9 cellular contexts compared by ENCODE assay signal in the genomic region with DNA sequence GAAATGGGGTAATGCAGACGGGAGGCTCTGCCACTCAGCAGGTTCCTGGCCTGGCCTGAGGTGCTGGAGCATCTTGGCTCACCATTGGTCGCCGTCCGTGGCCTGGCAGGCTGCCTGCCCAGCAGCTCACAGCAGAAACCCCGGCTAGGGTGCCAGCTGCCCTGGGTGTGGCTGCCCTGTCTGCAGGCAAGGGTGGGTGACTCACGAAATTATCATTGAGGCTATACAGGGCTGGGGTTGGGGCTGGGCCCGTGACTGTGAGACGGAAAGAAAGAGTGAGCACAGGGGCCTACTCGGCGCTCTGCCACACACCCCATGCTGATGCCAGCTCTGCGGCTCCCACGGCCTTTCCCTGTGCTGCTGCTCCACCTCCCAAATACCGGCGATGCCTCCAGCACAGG. TPM values are rescaled to one million over a fixed set of nuclear protein-coding genes. Genes with fewer than 3 reads are reported as not detected.
DNase-seq lines count a peak whose midpoint lies in the region; ATAC-seq and TF ChIP-seq lines count a peak whose summit lies in the region.
"Had no signal": no experiment of that assay in that cellular context is flagged by ENCODE, and none has a peak within 500 bp of the region (broad histone marks: within the 10 kb centered on the region; RNA-seq: fewer than 3 reads in every experiment).

No MANE protein-coding gene starts in this region.

- H3K9me3 Mint-ChIP-seq in CD14-positive monocyte, result peaks cover 0 to 4% (median 0%) of the 10 kb centered on the region in 7 donors
- H3K9me3 Mint-ChIP-seq: central memory CD8-positive, alpha-beta T cell had no signal

- no peaks in the 10 kb centered on the region for H3K9me3 ChIP-seq in BLaER1 treated with 17β-estradiol and CSF1 and Interleukin-3, amounts not matched to agents 10 nM and 100 nM (replicated peaks in 1 of 11)
- no peaks in the 10 kb centered on the region for H3K9me3 ChIP-seq in T-helper 17 cell (ENCODE audit: control insufficient read depth, low read length, poor library complexity, severe bottlenecking)

- H3K36me3 Mint-ChIP-seq in T-helper 17 cell (ENCODE audit: low read depth) (no peaks in the 10 kb centered on the region), CD14-positive monocyte (no peaks in the 10 kb centered on the region)

- no peak overlapping the region for H3K9ac ChIP-seq in BLaER1 treated with 17β-estradiol and CSF1 and Interleukin-3, amounts not matched to agents 10 nM and 100 nM

- ATAC-seq in T-helper 17 cell, result no peak

- TF ChIP-seq CTCF in CD14-positive monocyte (IDR thresholded peaks at IDR 0.05), result no peak

- no peak overlapping the region for H3K4me3 ChIP-seq in BLaER1 treated with 17β-estradiol and CSF1 and Interleukin-3, amounts not matched to agents 10 nM and 100 nM

- H3K4me2 ChIP-seq in BLaER1 treated with 17β-estradiol and CSF1 and Interleukin-3, amounts not matched to agents 10 nM and 100 nM, result peak overlapping the region in 9 of 11 experiments; percentile 10 to 69 (median 20); a peak in 11 of 22 replicates

- H3K36me3 ChIP-seq in BLaER1 treated with 17β-estradiol and CSF1 and Interleukin-3, amounts not matched to agents 10 nM and 100 nM, result no peaks in the 10 kb centered on the region

- H3K27me3 Mint-ChIP-seq in T-helper 17 cell (peaks cover 49% of the 10 kb centered on the region), CD14-positive monocyte (ENCODE audit: low read depth in 3 of 3) (peaks cover 7 to 18% (median 15%) of the 10 kb centered on the region in 3 donors)

- DNase-seq in NCI-H1105 (lab: John Stamatoyannopoulos, UW) (peak; percentile 61), cerebellum (ENCODE audit: low spot score) (peak; percentile 52), myocyte (ENCODE audit: low read depth) (peak; percentile 99), T-helper 17 cell (no peak), NCI-H524 treated with DMSO at 0.1 percent for 48 hours (lab: John Stamatoyannopoulos, UW) (no peak), CD14-positive monocyte (ENCODE audit: low spot score) (no peak), NCI-H2171 (lab: John Stamatoyannopoulos, UW) (no peak)

- intact Hi-C loops in CD14-positive monocyte (cut with micrococcal nuclease), result no loop called here

- H3K4me3 Mint-ChIP-seq in T-helper 17 cell, result no peak overlapping the region
- no peak overlapping the region for H3K4me3 Mint-ChIP-seq in CD14-positive monocyte
- H3K4me3 Mint-ChIP-seq: central memory CD8-positive, alpha-beta T cell had no signal

- H3K27ac ChIP-seq in BLaER1 treated with 17β-estradiol and CSF1 and Interleukin-3, amounts not matched to agents 10 nM and 100 nM, result peak overlapping the region in 2 of 11 experiments; percentile 17 to 39; a peak in 3 of 22 replicates

- no peaks in the 10 kb centered on the region for H4K20me1 ChIP-seq in BLaER1 treated with 17β-estradiol and CSF1 and Interleukin-3, amounts not matched to agents 10 nM and 100 nM

- H3K27ac Mint-ChIP-seq in T-helper 17 cell (no peak overlapping the region), CD14-positive monocyte (no peak overlapping the region)

- H3K4me1 ChIP-seq in BLaER1 treated with 17β-estradiol and CSF1 and Interleukin-3, amounts not matched to agents 10 nM and 100 nM, result peaks cover 0 to 18% (median 9%) of the 10 kb centered on the region in 10 experiments; a peak in 14 of 20 replicates

- peaks cover 3% of the 10 kb centered on the region for H3K4me1 Mint-ChIP-seq in T-helper 17 cell
- no peaks in the 10 kb centered on the region for H3K4me1 Mint-ChIP-seq in CD14-positive monocyte
- H3K4me1 Mint-ChIP-seq: central memory CD8-positive, alpha-beta T cell had no signal

- no peaks in the 10 kb centered on the region for H3K27me3 ChIP-seq in BLaER1 treated with 17β-estradiol and CSF1 and Interleukin-3, amounts not matched to agents 10 nM and 100 nM

RNA-seq across cellular contexts. Expression of a gene that starts 8.0 kb away (rescaled TPM):
- total RNA-seq in cerebellum, result 0.45 TPM
- 0.05 and 0.13 TPM in 2 replicates for total RNA-seq in myocyte
- 1.0 TPM for polyA plus RNA-seq in myocyte (2012)
- not detected for total RNA-seq in T-helper 17 cell
- not detected for polyA plus RNA-seq in CD14-positive monocyte

Comparison
In these comparisons a context has a peak if more than half of its experiments do, and no peak if none do; other contexts are left out.
1. DNase-seq: peak in NCI-H1105 (single experiment), cerebellum (single experiment) and myocyte (single experiment); none in T-helper 17 cell (0 of 3), NCI-H524 treated with DMSO at 0.1 percent for 48 hours (single experiment), CD14-positive monocyte (single experiment) and NCI-H2171 (single experiment).